8 cellular contexts compared by ENCODE assay signal in the genomic region with DNA sequence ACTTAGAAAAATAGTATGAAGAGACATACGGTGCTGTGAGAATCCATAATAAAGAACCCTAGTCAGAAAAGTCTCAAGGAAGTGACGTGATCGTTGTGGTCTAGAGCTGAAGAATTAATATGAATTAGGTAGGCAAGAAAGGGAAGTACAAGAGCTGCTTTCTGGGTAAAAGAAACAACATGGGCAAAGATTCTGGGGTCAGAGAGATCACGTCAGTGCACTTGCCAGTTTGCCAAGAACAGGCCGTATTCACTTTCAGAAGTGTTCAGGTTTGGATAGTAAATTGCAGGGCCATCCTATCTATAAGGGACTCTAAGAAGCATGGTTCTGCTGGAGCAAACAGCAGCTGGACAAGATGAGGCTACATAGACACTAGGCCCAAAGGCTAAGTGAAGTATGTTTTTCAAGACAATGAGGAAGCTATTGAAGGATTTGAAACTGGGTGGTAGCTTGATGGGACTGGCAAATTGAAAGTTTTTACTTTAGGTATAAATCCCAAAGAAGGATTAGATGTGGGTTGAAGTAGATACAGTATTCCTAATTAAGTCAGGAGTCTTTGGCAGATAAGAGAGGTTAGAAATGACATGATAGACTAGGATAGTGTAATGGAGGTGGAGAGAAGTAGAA. TPM values are rescaled to one million over a fixed set of nuclear protein-coding genes. Genes with fewer than 3 reads are reported as not detected.
DNase-seq lines count a peak whose midpoint lies in the region; ATAC-seq and TF ChIP-seq lines count a peak whose summit lies in the region.

No MANE protein-coding gene starts in this region.

- H3K9ac ChIP-seq in neuronal stem cell (ENCODE audit: low read depth, low read length, poor library complexity): no peak overlapping the region

- ATAC-seq in GM18499 (IDR thresholded peaks at IDR 0.05; ENCODE audit: insufficient read depth, unreplicated experiment) (peak; percentile 22), GM21576 (IDR thresholded peaks at IDR 0.05; ENCODE audit: unreplicated experiment) (peak; percentile 32), left lung (no peak)

- H3K27me3 ChIP-seq in left lung (no peaks in the 10 kb centered on the region), neuronal stem cell (ENCODE audit: control insufficient read depth in 3 of 3, insufficient read depth in 3 of 3, low read depth in 1 of 3, low read length in 3 of 3) (no peaks in the 10 kb centered on the region), dorsolateral prefrontal cortex (no peaks in the 10 kb centered on the region)

- H2AK5ac ChIP-seq in neuronal stem cell (ENCODE audit: low read depth, low read length): no peak overlapping the region

- H2BK5ac ChIP-seq in neuronal stem cell (ENCODE audit: low read length): no peak overlapping the region

- H3K79me1 ChIP-seq in neuronal stem cell (ENCODE audit: low read depth, low read length): no peaks in the 10 kb centered on the region

- H3K18ac ChIP-seq in neuronal stem cell (ENCODE audit: low read length): no peak overlapping the region

- H3K4me1 ChIP-seq in left lung (peaks cover 16 to 60% of the 10 kb centered on the region in 2 donors), neuronal stem cell (ENCODE audit: control insufficient read depth in 2 of 2, insufficient read depth in 1 of 2, low read depth in 1 of 2, low read length in 2 of 2) (peaks cover 4 to 37% of the 10 kb centered on the region in 2 donors)

- no peak overlapping the region for H3K23ac ChIP-seq in neuronal stem cell (ENCODE audit: low read depth, low read length, poor library complexity)

- H2BK12ac ChIP-seq in neuronal stem cell (ENCODE audit: low read length): no peak overlapping the region

- H3K14ac ChIP-seq in neuronal stem cell (ENCODE audit: low read length): no peak overlapping the region

- H3K4ac ChIP-seq in neuronal stem cell (ENCODE audit: low read length): no peak overlapping the region

- H3K9me3 ChIP-seq in left lung (no peaks in the 10 kb centered on the region), neuronal stem cell (replicated peaks in 1 of 2; ENCODE audit: control insufficient read depth in 2 of 2, insufficient read depth in 1 of 2, low read depth in 1 of 2, low read length in 2 of 2) (no peaks in the 10 kb centered on the region)

- intact Hi-C loops in left lung (cut with DNase I): no loop called here
- intact Hi-C loops in dorsolateral prefrontal cortex (cut with DNase I): no loop called here

- H3K4me3 ChIP-seq in left lung: no peak overlapping the region
- no peak overlapping the region for H3K4me3 ChIP-seq in neuronal stem cell (ENCODE audit: low read length in 2 of 2)
- H3K4me3 ChIP-seq in dorsolateral prefrontal cortex: no peak overlapping the region

- no peak overlapping the region for H3K4me2 ChIP-seq in neuronal stem cell (ENCODE audit: insufficient read depth, low read length, poor library complexity, severe bottlenecking)

- H3K27ac ChIP-seq in left lung (peak overlapping the region; percentile 13 to 86), neuronal stem cell (replicated peaks; ENCODE audit: low read length) (no peak overlapping the region), substantia nigra (ENCODE audit: low read depth, low read length, poor library complexity, severe bottlenecking) (no peak overlapping the region), dorsolateral prefrontal cortex (peak overlapping the region in 23 of 59 donors; percentile 1 to 69 (median 16))

- TF ChIP-seq CTCF in left lung (IDR thresholded peaks at IDR 0.05) (no peak), dorsolateral prefrontal cortex (IDR thresholded peaks at IDR 0.05 in 54 of 56, conservative IDR thresholded peaks at IDR 0.05 in 2 of 56; ENCODE audit: low read depth in 1 of 56, partially characterized antibody in 56 of 56) (no peak)

- H4K8ac ChIP-seq in neuronal stem cell (ENCODE audit: low read depth, low read length): no peak overlapping the region

- no peaks in the 10 kb centered on the region for H3K36me3 ChIP-seq in left lung
- peaks cover 0 to 17% of the 10 kb centered on the region in 2 donors for H3K36me3 ChIP-seq in neuronal stem cell (replicated peaks in 1 of 2; ENCODE audit: control insufficient read depth in 2 of 2, insufficient read depth in 2 of 2, low read length in 2 of 2)

- H2BK15ac ChIP-seq in neuronal stem cell (ENCODE audit: low read length): no peak overlapping the region

- no peak overlapping the region for H2BK120ac ChIP-seq in neuronal stem cell (ENCODE audit: low read depth, low read length)

- no peak overlapping the region for H2AFZ ChIP-seq in neuronal stem cell (ENCODE audit: low read length)

- WGBS in neuronal stem cell (ENCODE audit: extremely low coverage in 2 of 2, insufficient read length in 2 of 2, insufficient replicate concordance in 1 of 2), 2 donors: no CpG with 5 or more reads among the region's 5 CpGs

- peak; percentile 95 for DNase-seq in NOMO-1 treated with DMSO at 0.1 percent for 48 hours (lab: John Stamatoyannopoulos, UW; ENCODE audit: unreplicated experiment)
- no peak for DNase-seq in left lung
- DNase-seq in neuronal stem cell (ENCODE audit: low spot score): no peak
- DNase-seq in NCI-H345 (lab: John Stamatoyannopoulos, UW): no peak
- DNase-seq in substantia nigra (lab: John Stamatoyannopoulos, UW): no peak
- DNase-seq in dorsolateral prefrontal cortex: no peak

- no peak overlapping the region for H4K91ac ChIP-seq in neuronal stem cell (ENCODE audit: low read depth, low read length, poor library complexity)

RNA-seq across cellular contexts. Expression of gene CHD1, which starts 4.8 kb away (rescaled TPM):
- total RNA-seq in left lung (10 to 100 TPM; 26.0 to 31.3 TPM), dorsolateral prefrontal cortex (10 to 100 TPM; 19.6 to 53.4 (median 28.9) TPM)
- 55.1 TPM for polyA plus RNA-seq in neuronal stem cell (2013, experiment 1 of 2)
- 56.5 TPM for polyA plus RNA-seq in neuronal stem cell (2013, experiment 2 of 2)

Comparison
In these comparisons a context has a peak if more than half of its experiments do, and no peak if none do; other contexts are left out.
1. H3K27ac ChIP-seq: peak in left lung (2 of 2); none in neuronal stem cell (single experiment) and substantia nigra (single experiment).